ENCODE assay signal across 13 cellular contexts in genomic region chr2:136582631-136583205, GRCh38.
DNase-seq lines count a peak whose midpoint lies in the region; ATAC-seq and TF ChIP-seq lines count a peak whose summit lies in the region.
"Had no signal": no experiment of that assay in that cellular context is flagged by ENCODE, and none has a peak within 500 bp of the region (broad histone marks: within the 10 kb centered on the region; RNA-seq: fewer than 3 reads in every experiment).

No MANE protein-coding gene starts in this region.

- H3K4me3 Mint-ChIP-seq in MCF 10A (ENCODE audit: unreplicated experiment), result no peak overlapping the region
- no peak overlapping the region for H3K4me3 Mint-ChIP-seq in activated T-helper 17 cell treated with anti-CD3 and anti-CD28 coated beads, Interleukin-2, amount 50 U/mL, for 72 hours
- H3K4me3 Mint-ChIP-seq: CD14-positive monocyte; stimulated activated naive CD8-positive, alpha-beta T cell treated with anti-CD3 and anti-CD28 coated beads, Interleukin-15, Interleukin-2, amounts not matched to agents 100 ng/mL and 50 ng/mL, for 24 hours had no signal

- CTCF ChIA-PET in MCF 10A (lab: Yijun Ruan, JAX), result interaction anchor here (1.4 kb wide), 1 partner anchor 10 kb away, joined by 4 read pairs; no protein-coding TSS in a partner anchor

- DNase-seq in MCF 10A (ENCODE audit: unreplicated experiment) (peak; percentile 59), breast epithelium (ENCODE audit: low spot score in 2 of 2) (no peak), NCI-H460 (ENCODE audit: extremely low read depth, low read depth) (peak; percentile 24), ecto neural progenitor cell (ENCODE audit: low spot score) (peak; percentile 62), renal cortical epithelial cell (ENCODE audit: low read depth) (peak; percentile 3), WERI-Rb-1 (no peak), spleen (no peak)
- DNase-seq: Peyer's patch, psoas muscle had no signal

- H3K4me1 Mint-ChIP-seq in MCF 10A (ENCODE audit: insufficient read depth, unreplicated experiment), result no peaks in the 10 kb centered on the region
- no peaks in the 10 kb centered on the region for H3K4me1 Mint-ChIP-seq in activated T-helper 17 cell treated with anti-CD3 and anti-CD28 coated beads, Interleukin-2, amount 50 U/mL, for 72 hours
- H3K4me1 Mint-ChIP-seq: CD14-positive monocyte had no signal

- H3K4me1 ChIP-seq in breast epithelium, result no peaks in the 10 kb centered on the region
- no peaks in the 10 kb centered on the region for H3K4me1 ChIP-seq in spleen
- H3K4me1 ChIP-seq: foreskin keratinocyte, Peyer's patch, psoas muscle had no signal

- H3K9me3 ChIP-seq in breast epithelium (peaks cover 3 to 8% of the 10 kb centered on the region in 2 donors), WERI-Rb-1 (ENCODE audit: severe bottlenecking) (peaks cover 5% of the 10 kb centered on the region), spleen (peaks cover 0 to 3% (median 0%) of the 10 kb centered on the region in 8 donors)
- H3K9me3 ChIP-seq: Peyer's patch, psoas muscle had no signal

- TF ChIP-seq CTCF in MCF 10A (IDR thresholded peaks at IDR 0.05; ENCODE audit: unreplicated experiment), result no peak
- TF ChIP-seq CTCF in breast epithelium (IDR thresholded peaks at IDR 0.05), result no peak
- no peak for TF ChIP-seq CTCF in WERI-Rb-1 (IDR thresholded peaks at IDR 0.05; ENCODE audit: low read depth, low read length)
- no peak for TF ChIP-seq CTCF in spleen (IDR thresholded peaks at IDR 0.05 in 8 of 11, conservative IDR thresholded peaks at IDR 0.05 in 3 of 11)

- intact Hi-C loops in MCF 10A (cut with micrococcal nuclease) (no loop called here), breast epithelium (cut with DNase I; ENCODE audit: low total_unique reads) (no loop called here), spleen (cut with DNase I; ENCODE audit: low total_unique reads) (no loop called here)

- H3K36me3 Mint-ChIP-seq in MCF 10A (ENCODE audit: insufficient read depth, unreplicated experiment), result no peaks in the 10 kb centered on the region
- H3K36me3 Mint-ChIP-seq in activated T-helper 17 cell treated with anti-CD3 and anti-CD28 coated beads, Interleukin-2, amount 50 U/mL, for 72 hours (ENCODE audit: low read depth), result no peaks in the 10 kb centered on the region
- H3K36me3 Mint-ChIP-seq: CD14-positive monocyte had no signal

- no peak overlapping the region for H3K27ac Mint-ChIP-seq in MCF 10A (ENCODE audit: low read depth, unreplicated experiment)
- no peak overlapping the region for H3K27ac Mint-ChIP-seq in activated T-helper 17 cell treated with anti-CD3 and anti-CD28 coated beads, Interleukin-2, amount 50 U/mL, for 72 hours
- H3K27ac Mint-ChIP-seq: CD14-positive monocyte; stimulated activated naive CD8-positive, alpha-beta T cell treated with anti-CD3 and anti-CD28 coated beads, Interleukin-15, Interleukin-2, amounts not matched to agents 100 ng/mL and 50 ng/mL, for 24 hours had no signal

- TF ChIP-seq POLR2A in breast epithelium (IDR thresholded peaks at IDR 0.05), result no peak
- no peak for TF ChIP-seq POLR2A in spleen (IDR thresholded peaks at IDR 0.05)

- no peaks in the 10 kb centered on the region for H3K27me3 ChIP-seq in breast epithelium
- H3K27me3 ChIP-seq in WERI-Rb-1 (ENCODE audit: insufficient read depth, low read depth, severe bottlenecking), result no peaks in the 10 kb centered on the region
- no peaks in the 10 kb centered on the region for H3K27me3 ChIP-seq in spleen (replicated peaks in 1 of 7)
- H3K27me3 ChIP-seq: foreskin keratinocyte, Peyer's patch had no signal

- no peak overlapping the region for H3K4me3 ChIP-seq in breast epithelium
- no peak overlapping the region for H3K4me3 ChIP-seq in WERI-Rb-1 (ENCODE audit: low read depth, low read length)
- H3K4me3 ChIP-seq in spleen, result no peak overlapping the region
- H3K4me3 ChIP-seq: Peyer's patch, psoas muscle had no signal

- WGBS in spleen, 5 donors, result 16 to 26% (median 17%) methylated on average over 4 of the region's 4 CpGs

- POLR2A ChIA-PET in MCF 10A (lab: Yijun Ruan, JAX), result no interaction called here

- no peak for ATAC-seq in activated T-helper 17 cell treated with anti-CD3 and anti-CD28 coated beads, Interleukin-2, amount 50 U/mL, for 72 hours (replicated peaks)
- ATAC-seq: foreskin keratinocyte, psoas muscle had no signal

- no TSS peak for BruUV-seq in MCF 10A (replicated peaks; lab: Mats Ljungman, UMichigan)

- no peaks in the 10 kb centered on the region for H3K27me3 Mint-ChIP-seq in MCF 10A (ENCODE audit: insufficient read depth, unreplicated experiment)
- peaks cover 4% of the 10 kb centered on the region for H3K27me3 Mint-ChIP-seq in activated T-helper 17 cell treated with anti-CD3 and anti-CD28 coated beads, Interleukin-2, amount 50 U/mL, for 72 hours
- H3K27me3 Mint-ChIP-seq: stimulated activated naive CD8-positive, alpha-beta T cell treated with anti-CD3 and anti-CD28 coated beads, Interleukin-15, Interleukin-2, amounts not matched to agents 100 ng/mL and 50 ng/mL, for 24 hours had no signal

- no peak overlapping the region for H3K27ac ChIP-seq in breast epithelium
- H3K27ac ChIP-seq in WERI-Rb-1, result no peak overlapping the region
- H3K27ac ChIP-seq in spleen, result no peak overlapping the region
- H3K27ac ChIP-seq: foreskin keratinocyte, Peyer's patch, psoas muscle had no signal

- peaks cover 9% of the 10 kb centered on the region for H3K9me3 Mint-ChIP-seq in MCF 10A (ENCODE audit: unreplicated experiment)
- no peaks in the 10 kb centered on the region for H3K9me3 Mint-ChIP-seq in activated T-helper 17 cell treated with anti-CD3 and anti-CD28 coated beads, Interleukin-2, amount 50 U/mL, for 72 hours
- H3K9me3 Mint-ChIP-seq: stimulated activated naive CD8-positive, alpha-beta T cell treated with anti-CD3 and anti-CD28 coated beads, Interleukin-15, Interleukin-2, amounts not matched to agents 100 ng/mL and 50 ng/mL, for 24 hours had no signal

- no peaks in the 10 kb centered on the region for H3K36me3 ChIP-seq in breast epithelium
- H3K36me3 ChIP-seq in WERI-Rb-1, result no peaks in the 10 kb centered on the region
- no peaks in the 10 kb centered on the region for H3K36me3 ChIP-seq in spleen
- H3K36me3 ChIP-seq: Peyer's patch had no signal

Comparison
In these comparisons a context has a peak if more than half of its experiments do, and no peak if none do; other contexts are left out.
1. DNase-seq: peak in MCF 10A (single experiment), NCI-H460 (single experiment), ecto neural progenitor cell (single experiment) and renal cortical epithelial cell (single experiment); none in breast epithelium (0 of 2), WERI-Rb-1 (single experiment) and spleen (single experiment).